Comparison of ENCODE assay signal across 21 cellular contexts in the genomic region with DNA sequence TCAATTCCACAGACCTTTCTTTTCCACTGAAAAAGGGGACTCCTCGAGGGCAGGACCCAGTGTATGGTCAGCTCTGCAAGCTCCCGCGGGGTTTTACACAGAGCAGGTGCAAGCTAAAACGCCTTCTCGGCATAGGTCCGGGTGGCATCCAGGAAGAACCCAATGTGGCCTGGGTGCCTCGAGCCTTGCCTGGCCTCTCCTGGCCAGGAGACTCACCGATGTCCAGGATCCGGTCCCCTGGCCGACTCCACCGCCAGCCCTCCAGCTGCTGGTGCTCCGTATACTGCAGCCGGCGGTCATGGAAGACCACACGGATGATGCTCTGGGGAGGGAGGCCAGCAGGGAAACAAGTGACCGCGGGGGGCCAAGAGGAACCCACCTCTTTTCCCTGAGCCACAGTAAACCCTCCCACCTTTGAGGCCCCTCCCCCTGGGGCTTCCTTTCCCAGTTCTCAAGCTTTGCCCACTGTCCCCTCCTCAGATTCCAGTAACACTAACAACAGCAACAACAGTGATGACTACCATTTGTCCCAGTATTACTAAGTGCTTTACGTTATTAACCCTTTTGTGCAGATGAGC. TPM values are rescaled to one million over a fixed set of nuclear protein-coding genes. Genes with fewer than 3 reads are reported as not detected.
"Had no signal": no experiment of that assay in that cellular context is flagged by ENCODE, and none has a peak within 500 bp of the region (broad histone marks: within the 10 kb centered on the region; RNA-seq: fewer than 3 reads in every experiment).

No MANE protein-coding gene starts in this region.

- H3K9me3 Mint-ChIP-seq: naive thymus-derived CD4-positive, alpha-beta T cell; stimulated activated effector memory CD8-positive, alpha-beta T cell treated with anti-CD3 and anti-CD28 coated beads, Interleukin-12 subunit alpha, Interleukin-12 subunit beta, amount 100 ng/mL, for 72 hours had no signal

- H3K36me3 Mint-ChIP-seq: naive thymus-derived CD4-positive, alpha-beta T cell; stimulated activated effector memory CD8-positive, alpha-beta T cell treated with anti-CD3 and anti-CD28 coated beads, Interleukin-12 subunit alpha, Interleukin-12 subunit beta, amount 100 ng/mL, for 72 hours had no signal

- ATAC-seq: left cardiac atrium; left lung; naive thymus-derived CD4-positive, alpha-beta T cell; sciatic nerve; stimulated activated effector memory CD8-positive, alpha-beta T cell treated with anti-CD3 and anti-CD28 coated beads, Interleukin-12 subunit alpha, Interleukin-12 subunit beta, amount 100 ng/mL, for 72 hours had no signal

- DNase-seq: dermis blood vessel endothelial cell; effector memory CD4-positive, alpha-beta T cell; foreskin melanocyte; glutamatergic neuron; hypothalamus; left cardiac atrium; left lung; mammary epithelial cell; mesendoderm; midbrain; naive thymus-derived CD4-positive, alpha-beta T cell; stimulated activated CD4-positive, alpha-beta T cell treated with anti-CD3 and anti-CD28 coated beads, Interleukin-2, amount 100 ng/mL, for 24 hours; stimulated activated CD4-positive, alpha-beta T cell treated with anti-CD3 and anti-CD28 coated beads, Interleukin-4, amount 100 ng/mL, for 24 hours; stimulated activated naive CD4-positive, alpha-beta T cell treated with Interleukin-2 at 50 U/mL for 16 hours; stomach; thyroid gland; trophoblast cell had no signal

- H3K27ac Mint-ChIP-seq: naive thymus-derived CD4-positive, alpha-beta T cell; stimulated activated effector memory CD8-positive, alpha-beta T cell treated with anti-CD3 and anti-CD28 coated beads, Interleukin-12 subunit alpha, Interleukin-12 subunit beta, amount 100 ng/mL, for 72 hours had no signal

- H3K4me1 Mint-ChIP-seq: naive thymus-derived CD4-positive, alpha-beta T cell; stimulated activated effector memory CD8-positive, alpha-beta T cell treated with anti-CD3 and anti-CD28 coated beads, Interleukin-12 subunit alpha, Interleukin-12 subunit beta, amount 100 ng/mL, for 72 hours had no signal

- H3K4me3 Mint-ChIP-seq: naive thymus-derived CD4-positive, alpha-beta T cell; stimulated activated effector memory CD8-positive, alpha-beta T cell treated with anti-CD3 and anti-CD28 coated beads, Interleukin-12 subunit alpha, Interleukin-12 subunit beta, amount 100 ng/mL, for 72 hours had no signal

RNA-seq across cellular contexts. Expression of a gene that starts 36.1 kb away (rescaled TPM):
- total RNA-seq: endothelial cell of umbilical vein, fibroblast of lung had no signal
